In the genomic region with DNA sequence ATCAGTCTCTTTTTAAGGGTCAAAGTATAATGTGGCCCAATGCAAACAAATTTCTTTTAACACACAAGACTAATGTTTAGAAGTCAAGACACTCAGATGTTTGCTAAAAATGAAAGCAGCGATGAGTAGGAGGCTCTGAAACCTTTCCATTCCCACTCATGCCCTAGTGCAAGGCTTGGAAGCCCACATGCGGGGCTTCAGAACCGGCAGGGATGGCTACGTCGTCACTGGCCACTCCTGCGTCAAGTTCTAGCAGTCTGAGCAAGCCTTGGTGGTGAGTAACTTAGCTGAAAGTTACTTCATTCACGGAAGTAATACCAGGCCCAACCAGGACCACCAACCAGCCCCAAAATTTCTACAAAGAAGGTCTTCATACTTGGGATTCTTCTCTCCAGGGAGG, we compare ENCODE assay signal across 35 cellular contexts. TPM values are rescaled to one million over a fixed set of nuclear protein-coding genes. Genes with fewer than 3 reads are reported as not detected.
DNase-seq lines count a peak whose midpoint lies in the region; ATAC-seq and TF ChIP-seq lines count a peak whose summit lies in the region.
"Had no signal": no experiment of that assay in that cellular context is flagged by ENCODE, and none has a peak within 500 bp of the region (broad histone marks: within the 10 kb centered on the region; RNA-seq: fewer than 3 reads in every experiment).

No MANE protein-coding gene starts in this region.

- intact Hi-C loops in activated CD4-positive, alpha-beta memory T cell treated with anti-CD3 and anti-CD28 coated beads for 36 hours (cut with micrococcal nuclease), result loop anchor here (2.0 kb wide), 1 partner anchor 14 kb away; no protein-coding TSS in a partner anchor

- no peak overlapping the region for H3K4me3 ChIP-seq in AG04450 (ENCODE audit: low read depth, low read length)
- H3K4me3 ChIP-seq in WERI-Rb-1 (ENCODE audit: low read depth, low read length), result no peak overlapping the region
- H3K4me3 ChIP-seq: dorsolateral prefrontal cortex, esophagus squamous epithelium, heart left ventricle, K562, left ventricle myocardium inferior, ovary, Peyer's patch, skin epidermis, upper lobe of left lung had no signal

- no peak for ATAC-seq in T-helper 17 cell
- ATAC-seq in memory B cell (ENCODE audit: low read depth), result no peak
- ATAC-seq in HG03139 (IDR thresholded peaks at IDR 0.05; ENCODE audit: unreplicated experiment), result no peak
- ATAC-seq: CD8-positive, alpha-beta T cell; heart left ventricle; K562 had no signal

- in situ Hi-C loops in KBM-7 (cut with MboI; ENCODE audit: low pct_unique_long_range_greater_than_20kb, low sequenced_read_pairs), result no loop called here

- H3K9me3 Mint-ChIP-seq in activated CD4-positive, alpha-beta memory T cell treated with anti-CD3 and anti-CD28 coated beads for 36 hours, result no peaks in the 10 kb centered on the region
- no peaks in the 10 kb centered on the region for H3K9me3 Mint-ChIP-seq in activated CD4-positive, alpha-beta memory T cell treated with anti-CD3 and anti-CD28 coated beads, Interleukin-2, amount 10 ng/mL, durations not matched to agents 7 days and 5 days
- peaks cover 3% of the 10 kb centered on the region for H3K9me3 Mint-ChIP-seq in memory B cell
- H3K9me3 Mint-ChIP-seq: activated naive CD4-positive, alpha-beta T cell treated with anti-CD3 and anti-CD28 coated beads, Interleukin-2, amount 10 ng/mL, durations not matched to agents 7 days and 5 days; activated T-cell treated with anti-CD3 and anti-CD28 coated beads, Interleukin-2, amount 50 U/mL, for 4 hours; CD8-positive, alpha-beta T cell; neural crest cell had no signal

- CTCF ChIA-PET in activated CD4-positive, alpha-beta memory T cell treated with anti-CD3 and anti-CD28 coated beads for 36 hours (lab: Charles Lee), result no interaction called here
- CTCF ChIA-PET in activated CD4-positive, alpha-beta memory T cell treated with anti-CD3 and anti-CD28 coated beads, Interleukin-2, amount 10 ng/mL, durations not matched to agents 7 days and 5 days (lab: Charles Lee), result no interaction called here
- CTCF ChIA-PET in AG04450 (lab: Charles Lee), result no interaction called here

- H3K27ac ChIP-seq in AG04450 (ENCODE audit: low read depth, low read length) (peak overlapping the region; percentile 39), WERI-Rb-1 (no peak overlapping the region)
- H3K27ac ChIP-seq: esophagus squamous epithelium, heart left ventricle, left ventricle myocardium inferior, ovary, Peyer's patch, skin epidermis, upper lobe of left lung had no signal

- H3K27me3 ChIP-seq in AG04450 (ENCODE audit: control insufficient read depth, insufficient read depth, low read length) (no peaks in the 10 kb centered on the region), WERI-Rb-1 (ENCODE audit: insufficient read depth, low read depth, severe bottlenecking) (no peaks in the 10 kb centered on the region)
- H3K27me3 ChIP-seq: dorsolateral prefrontal cortex, esophagus squamous epithelium, heart left ventricle, ovary, Peyer's patch, upper lobe of left lung had no signal

- POLR2A ChIA-PET in activated CD4-positive, alpha-beta memory T cell treated with anti-CD3 and anti-CD28 coated beads for 36 hours (lab: Charles Lee), result interaction anchor here (1.1 kb wide), 1 partner anchor 15 kb away, joined by 3 read pairs; no protein-coding TSS in a partner anchor
- POLR2A ChIA-PET in activated CD4-positive, alpha-beta memory T cell treated with anti-CD3 and anti-CD28 coated beads, Interleukin-2, amount 10 ng/mL, durations not matched to agents 7 days and 5 days (lab: Charles Lee), result interaction anchor here (1.0 to 1.3 kb wide), 2 partner anchors 20 to 26 kb away, joined by 3 read pairs; no protein-coding TSS in a partner anchor
- POLR2A ChIA-PET in AG04450 (lab: Yijun Ruan, JAX), result interaction anchor here (0.6 kb wide), 1 partner anchor 10 kb away, joined by 3 read pairs; no protein-coding TSS in a partner anchor

- TF ChIP-seq CTCF in AG04450 (IDR thresholded peaks at IDR 0.05; ENCODE audit: low read depth, low read length), result no peak
- TF ChIP-seq CTCF in WERI-Rb-1 (IDR thresholded peaks at IDR 0.05; ENCODE audit: low read depth, low read length), result no peak

- H3K9me3 ChIP-seq in AG04450 (ENCODE audit: control insufficient read depth, insufficient read depth, low read length) (no peaks in the 10 kb centered on the region), T-helper 17 cell (ENCODE audit: control insufficient read depth, low read length, poor library complexity, severe bottlenecking) (no peaks in the 10 kb centered on the region), WERI-Rb-1 (ENCODE audit: severe bottlenecking) (no peaks in the 10 kb centered on the region)
- H3K9me3 ChIP-seq: esophagus squamous epithelium, heart left ventricle, left ventricle myocardium inferior, ovary, Peyer's patch, upper lobe of left lung had no signal

- peaks cover 56% of the 10 kb centered on the region for H3K36me3 Mint-ChIP-seq in activated CD4-positive, alpha-beta memory T cell treated with anti-CD3 and anti-CD28 coated beads for 36 hours
- peaks cover 65% of the 10 kb centered on the region for H3K36me3 Mint-ChIP-seq in activated CD4-positive, alpha-beta memory T cell treated with anti-CD3 and anti-CD28 coated beads, Interleukin-2, amount 10 ng/mL, durations not matched to agents 7 days and 5 days (ENCODE audit: low read depth)
- peaks cover 14% of the 10 kb centered on the region for H3K36me3 Mint-ChIP-seq in T-helper 17 cell (ENCODE audit: low read depth)
- H3K36me3 Mint-ChIP-seq in memory B cell, result peaks cover 38% of the 10 kb centered on the region

- H3K36me3 ChIP-seq in WERI-Rb-1, result peaks cover 73% of the 10 kb centered on the region
- H3K36me3 ChIP-seq: ovary had no signal

- peaks cover 18% of the 10 kb centered on the region for H3K4me1 Mint-ChIP-seq in activated CD4-positive, alpha-beta memory T cell treated with anti-CD3 and anti-CD28 coated beads for 36 hours (ENCODE audit: low read depth)
- H3K4me1 Mint-ChIP-seq in activated CD4-positive, alpha-beta memory T cell treated with anti-CD3 and anti-CD28 coated beads, Interleukin-2, amount 10 ng/mL, durations not matched to agents 7 days and 5 days, result peaks cover 7% of the 10 kb centered on the region
- peaks cover 29% of the 10 kb centered on the region for H3K4me1 Mint-ChIP-seq in T-helper 17 cell
- H3K4me1 Mint-ChIP-seq in memory B cell, result peaks cover 33% of the 10 kb centered on the region
- H3K4me1 Mint-ChIP-seq: neural crest cell had no signal

- no peak overlapping the region for H3K4me3 Mint-ChIP-seq in activated CD4-positive, alpha-beta memory T cell treated with anti-CD3 and anti-CD28 coated beads for 36 hours
- H3K4me3 Mint-ChIP-seq in activated CD4-positive, alpha-beta memory T cell treated with anti-CD3 and anti-CD28 coated beads, Interleukin-2, amount 10 ng/mL, durations not matched to agents 7 days and 5 days, result no peak overlapping the region
- peak overlapping the region; percentile 12 for H3K4me3 Mint-ChIP-seq in T-helper 17 cell
- no peak overlapping the region for H3K4me3 Mint-ChIP-seq in memory B cell
- H3K4me3 Mint-ChIP-seq: activated naive CD4-positive, alpha-beta T cell treated with anti-CD3 and anti-CD28 coated beads, Interleukin-2, amount 10 ng/mL, durations not matched to agents 7 days and 5 days; activated T-cell treated with anti-CD3 and anti-CD28 coated beads, Interleukin-2, amount 50 U/mL, for 4 hours; CD8-positive, alpha-beta T cell; neural crest cell had no signal

- no peaks in the 10 kb centered on the region for H3K27me3 Mint-ChIP-seq in activated CD4-positive, alpha-beta memory T cell treated with anti-CD3 and anti-CD28 coated beads for 36 hours
- H3K27me3 Mint-ChIP-seq in activated CD4-positive, alpha-beta memory T cell treated with anti-CD3 and anti-CD28 coated beads, Interleukin-2, amount 10 ng/mL, durations not matched to agents 7 days and 5 days, result no peaks in the 10 kb centered on the region
- H3K27me3 Mint-ChIP-seq in T-helper 17 cell, result no peaks in the 10 kb centered on the region
- H3K27me3 Mint-ChIP-seq in memory B cell, result no peaks in the 10 kb centered on the region
- H3K27me3 Mint-ChIP-seq: activated naive CD4-positive, alpha-beta T cell treated with anti-CD3 and anti-CD28 coated beads, Interleukin-2, amount 10 ng/mL, durations not matched to agents 7 days and 5 days had no signal

- peak overlapping the region; percentile 85 for H3K27ac Mint-ChIP-seq in activated CD4-positive, alpha-beta memory T cell treated with anti-CD3 and anti-CD28 coated beads for 36 hours
- H3K27ac Mint-ChIP-seq in activated CD4-positive, alpha-beta memory T cell treated with anti-CD3 and anti-CD28 coated beads, Interleukin-2, amount 10 ng/mL, durations not matched to agents 7 days and 5 days, result no peak overlapping the region
- H3K27ac Mint-ChIP-seq in T-helper 17 cell (peak overlapping the region; percentile 51), memory B cell (peak overlapping the region; percentile 65)
- H3K27ac Mint-ChIP-seq: activated naive CD4-positive, alpha-beta T cell treated with anti-CD3 and anti-CD28 coated beads, Interleukin-2, amount 10 ng/mL, durations not matched to agents 7 days and 5 days; CD8-positive, alpha-beta T cell had no signal

- peak; percentile 71 for DNase-seq in activated CD4-positive, alpha-beta memory T cell treated with anti-CD3 and anti-CD28 coated beads for 36 hours
- DNase-seq in activated CD4-positive, alpha-beta memory T cell treated with anti-CD3 and anti-CD28 coated beads, Interleukin-2, amount 10 ng/mL, durations not matched to agents 7 days and 5 days, result no peak
- no peak for DNase-seq in AG04450 (ENCODE audit: low read depth, low spot score)
- DNase-seq in T-helper 17 cell, result no peak
- DNase-seq in memory B cell (ENCODE audit: low spot score in 2 of 2), result no peak
- no peak for DNase-seq in WERI-Rb-1
- no peak for DNase-seq in KBM-7
- DNase-seq: activated naive CD4-positive, alpha-beta T cell treated with anti-CD3 and anti-CD28 coated beads, Interleukin-2, amount 10 ng/mL, durations not matched to agents 7 days and 5 days; activated T-cell treated with anti-CD3 and anti-CD28 coated beads, Interleukin-2, amount 50 U/mL, for 4 hours; AML-193; amygdala; CD8-positive, alpha-beta T cell; dorsolateral prefrontal cortex; esophagus squamous epithelium; foreskin melanocyte; GOT3; heart left ventricle; islet precursor cell; left ventricle myocardium inferior; mesendoderm; NCI-H1092 treated with DMSO at 0.1 percent for 48 hours; NCI-H187; NCI-H82; ovary; Peyer's patch; SIG-M5; T-helper 9 cell; upper lobe of left lung had no signal

RNA-seq across cellular contexts. Expression of gene TMED6, which starts 14.8 kb away (rescaled TPM):
- total RNA-seq in activated CD4-positive, alpha-beta memory T cell treated with anti-CD3 and anti-CD28 coated beads for 36 hours, result under 1 TPM; 0.58 to 0.86 TPM
- 1 to 10 TPM; 1.3 to 1.8 TPM for total RNA-seq in activated CD4-positive, alpha-beta memory T cell treated with anti-CD3 and anti-CD28 coated beads, Interleukin-2, amount 10 ng/mL, durations not matched to agents 7 days and 5 days
- polyA plus RNA-seq in AG04450 (2011; rRNA removed), result not detected in 2 replicates
- 0.23 TPM in 1 of 2 replicates, not detected in the other for polyA minus RNA-seq in AG04450 (2011; rRNA and poly(A)+ RNA removed)
- total RNA-seq in T-helper 17 cell, result under 1 TPM in 1 of 2 donors, not detected in 1; 0.75 TPM
- total RNA-seq: cerebellum, Daoy, esophagus squamous epithelium, left ventricle myocardium inferior, M059J had no signal
- polyA plus RNA-seq: ovary had no signal

RNA-seq across cellular contexts. Expression of gene TERF2, which starts 19.4 kb away (rescaled TPM):
- total RNA-seq in activated CD4-positive, alpha-beta memory T cell treated with anti-CD3 and anti-CD28 coated beads for 36 hours, result 10 to 100 TPM; 39.5 to 42.5 TPM
- total RNA-seq in activated CD4-positive, alpha-beta memory T cell treated with anti-CD3 and anti-CD28 coated beads, Interleukin-2, amount 10 ng/mL, durations not matched to agents 7 days and 5 days, result 10 to 100 TPM; 40.4 to 40.8 TPM
- polyA plus RNA-seq in AG04450 (2011; rRNA removed), result 17.8 and 19.5 TPM in 2 replicates
- 20.1 and 23.2 TPM in 2 replicates for polyA minus RNA-seq in AG04450 (2011; rRNA and poly(A)+ RNA removed)
- total RNA-seq in T-helper 17 cell, result 10 to 100 TPM; 29.6 to 30.6 TPM

RNA-seq across cellular contexts. Expression of gene NIP7, which starts 26.9 kb away (rescaled TPM):
- 10 to 100 TPM; 43.3 to 47.1 TPM for total RNA-seq in activated CD4-positive, alpha-beta memory T cell treated with anti-CD3 and anti-CD28 coated beads for 36 hours
- total RNA-seq in activated CD4-positive, alpha-beta memory T cell treated with anti-CD3 and anti-CD28 coated beads, Interleukin-2, amount 10 ng/mL, durations not matched to agents 7 days and 5 days, result 10 to 100 TPM; 36.0 to 36.7 TPM
- 12.1 and 13.6 TPM in 2 replicates for polyA plus RNA-seq in AG04450 (2011; rRNA removed)
- polyA minus RNA-seq in AG04450 (2011; rRNA and poly(A)+ RNA removed), result 10.1 and 10.8 TPM in 2 replicates
- 10 to 100 TPM; 28.5 to 29.7 TPM for total RNA-seq in T-helper 17 cell

RNA-seq across cellular contexts. Expression of gene COG8, which starts 27.1 kb away (rescaled TPM):
- total RNA-seq in activated CD4-positive, alpha-beta memory T cell treated with anti-CD3 and anti-CD28 coated beads for 36 hours, result 10 to 100 TPM; 25.4 to 27.9 TPM
- total RNA-seq in activated CD4-positive, alpha-beta memory T cell treated with anti-CD3 and anti-CD28 coated beads, Interleukin-2, amount 10 ng/mL, durations not matched to agents 7 days and 5 days, result 10 to 100 TPM; 30.6 to 30.7 TPM
- polyA plus RNA-seq in AG04450 (2011; rRNA removed), result 22.6 and 27.5 TPM in 2 replicates
- 37.9 and 43.5 TPM in 2 replicates for polyA minus RNA-seq in AG04450 (2011; rRNA and poly(A)+ RNA removed)
- total RNA-seq in T-helper 17 cell, result 10 to 100 TPM; 21.7 to 22.8 TPM

RNA-seq across cellular contexts. Expression of gene PDF, which starts 36.0 kb away (rescaled TPM):
- total RNA-seq in activated CD4-positive, alpha-beta memory T cell treated with anti-CD3 and anti-CD28 coated beads for 36 hours, result 10 to 100 TPM; 16.2 to 17.6 TPM
- 1 to 10 TPM; 8.8 to 9.7 TPM for total RNA-seq in activated CD4-positive, alpha-beta memory T cell treated with anti-CD3 and anti-CD28 coated beads, Interleukin-2, amount 10 ng/mL, durations not matched to agents 7 days and 5 days
- polyA plus RNA-seq in AG04450 (2011; rRNA removed), result 5.4 and 6.4 TPM in 2 replicates
- 2.2 and 2.6 TPM in 2 replicates for polyA minus RNA-seq in AG04450 (2011; rRNA and poly(A)+ RNA removed)
- 1 to 10 TPM; 4.1 to 4.3 TPM for total RNA-seq in T-helper 17 cell
